8 cellular contexts compared by ENCODE assay signal in genomic region chr3:43691120-43692002, GRCh38. TPM values are rescaled to one million over a fixed set of nuclear protein-coding genes. Genes with fewer than 3 reads are reported as not detected.
DNase-seq lines count a peak whose midpoint lies in the region; ATAC-seq, FAIRE-seq and TF ChIP-seq lines count a peak whose summit lies in the region.

No MANE protein-coding gene starts in this region.

- 1% methylated on average over 16 to 29 of the region's 72 CpGs for WGBS in testis, 2 donors

- peak overlapping the region; percentile 94 for H3K4me2 ChIP-seq in OCI-LY1 (ENCODE audit: low read length)

- H2AFZ ChIP-seq in OCI-LY1 (ENCODE audit: low read length) (no peak overlapping the region), neuron (ENCODE audit: low read depth, low read length) (peak overlapping the region; percentile 94)

- no peak for TF ChIP-seq CTCF in AG04450 (IDR thresholded peaks at IDR 0.05; ENCODE audit: low read depth, low read length)
- no peak for TF ChIP-seq CTCF in OCI-LY1 (IDR thresholded peaks at IDR 0.05; ENCODE audit: low read length)
- TF ChIP-seq CTCF in testis (IDR thresholded peaks at IDR 0.05), result no peak

- no peaks in the 10 kb centered on the region for H3K9me2 ChIP-seq in OCI-LY1 (ENCODE audit: low read depth, low read length)

- H3K27ac ChIP-seq in AG04450 (ENCODE audit: low read depth, low read length) (no peak overlapping the region), OCI-LY1 (ENCODE audit: low read depth, low read length, poor library complexity, severe bottlenecking) (no peak overlapping the region), testis (peak overlapping the region; percentile 79 to 93)

- H3K36me3 ChIP-seq in OCI-LY1 (ENCODE audit: insufficient read depth, low read length) (no peaks in the 10 kb centered on the region), neuron (ENCODE audit: insufficient read depth, low read length) (no peaks in the 10 kb centered on the region), testis (ENCODE audit: low read depth, missing control alignments) (no peaks in the 10 kb centered on the region)

- H3K9me3 ChIP-seq in AG04450 (ENCODE audit: control insufficient read depth, insufficient read depth, low read length), result no peaks in the 10 kb centered on the region; the same call in 1 of the 2 replicates
- H3K9me3 ChIP-seq in OCI-LY1 (ENCODE audit: low read length), result no peaks in the 10 kb centered on the region
- no peaks in the 10 kb centered on the region for H3K9me3 ChIP-seq in neuron (ENCODE audit: low read length)
- no peaks in the 10 kb centered on the region for H3K9me3 ChIP-seq in testis

- no peaks in the 10 kb centered on the region; the same call in 1 of the 2 replicates for H3F3A ChIP-seq in OCI-LY1 (ENCODE audit: insufficient read depth, low read length)

- H3K79me2 ChIP-seq in OCI-LY1 (ENCODE audit: insufficient read depth, low read length), result no peaks in the 10 kb centered on the region

- CTCF ChIA-PET in AG04450 (lab: Charles Lee), result interaction anchor here (1.1 kb wide), 1 partner anchor 77 kb away, joined by 3 read pairs; no protein-coding TSS in a partner anchor

- intact Hi-C loops in testis (cut with DNase I; ENCODE audit: low total_unique reads), result no loop called here

- no peak for TF ChIP-seq POLR2A in testis (IDR thresholded peaks at IDR 0.05)

- DNase-seq in AG04450 (ENCODE audit: low read depth, low spot score), result no peak
- peak; percentile 41 for DNase-seq in activated gamma-delta T cell (lab: John Stamatoyannopoulos, UW)
- DNase-seq in frontal cortex (ENCODE audit: low spot score in 2 of 2), result peak; percentile 41 to 42
- peak; percentile 78 for DNase-seq in testis

- H3K4me1 ChIP-seq in OCI-LY1 (ENCODE audit: insufficient read depth, low read length, severe bottlenecking), result peaks cover 19% of the 10 kb centered on the region
- peaks cover 8% of the 10 kb centered on the region for H3K4me1 ChIP-seq in neuron (ENCODE audit: insufficient read depth, low read length)
- peaks cover 6% of the 10 kb centered on the region for H3K4me1 ChIP-seq in testis

- POLR2A ChIA-PET in AG04450 (lab: Yijun Ruan, JAX), result interaction anchor here (0.8 to 1.8 kb wide), 2 partner anchors 16 to 70 kb away, joined by 3 to 12 read pairs; partner anchors contain the start of gene ANO10

- H4K20me1 ChIP-seq in OCI-LY1 (ENCODE audit: insufficient read depth, low read length), result no peaks in the 10 kb centered on the region; the same call in 1 of the 2 replicates

- peak overlapping the region; percentile 85 for H3K4me3 ChIP-seq in AG04450 (ENCODE audit: low read depth, low read length)
- H3K4me3 ChIP-seq in OCI-LY1 (ENCODE audit: low read depth, low read length, poor library complexity, severe bottlenecking), result peak overlapping the region; percentile 77
- peak overlapping the region; percentile 91 for H3K4me3 ChIP-seq in neuron (ENCODE audit: low read length)
- H3K4me3 ChIP-seq in testis, result peak overlapping the region; percentile 81 to 94

- H3K9ac ChIP-seq in OCI-LY1 (ENCODE audit: low read length), result peak overlapping the region; percentile 79

- H3K27me3 ChIP-seq in AG04450 (ENCODE audit: control insufficient read depth, insufficient read depth, low read length) (no peaks in the 10 kb centered on the region), OCI-LY1 (ENCODE audit: insufficient read depth, low read length) (no peaks in the 10 kb centered on the region), neuron (ENCODE audit: insufficient read depth, low read length) (no peaks in the 10 kb centered on the region), testis (no peaks in the 10 kb centered on the region)

- ATAC-seq in GM18873 (IDR thresholded peaks at IDR 0.05; ENCODE audit: low FRiP score, unreplicated experiment), result peak; percentile 30
- ATAC-seq in HG03159 (IDR thresholded peaks at IDR 0.05; ENCODE audit: unreplicated experiment), result peak; percentile 28

- no peak for FAIRE-seq in frontal cortex (lab: Jason Lieb, UNC)

RNA-seq across cellular contexts. Expression of gene ABHD5, which starts 0.6 kb away (rescaled TPM):
- polyA plus RNA-seq in AG04450 (2011; rRNA removed), result 63.5 and 88.7 TPM in 2 replicates
- 41.7 and 59.4 TPM in 2 replicates for polyA minus RNA-seq in AG04450 (2011; rRNA and poly(A)+ RNA removed)
- 26.1 TPM for total RNA-seq in frontal cortex
- 10 to 100 TPM; 22.8 to 25.0 TPM for total RNA-seq in testis
- polyA plus RNA-seq in testis (ENCODE audit: insufficient read depth, low read depth, low replicate concordance), result 36.3 TPM

Comparison
In these comparisons a context has a peak if more than half of its experiments do, and no peak if none do; other contexts are left out.
1. H3K27ac ChIP-seq: peak in testis (2 of 2); none in AG04450 (single experiment) and OCI-LY1 (single experiment).
2. Peak in every context shown above with its lines, with median percentiles within 50 percentile points of each other: H3K4me3 ChIP-seq.